Comparison of ENCODE assay signal across 17 cellular contexts in the genomic region with DNA sequence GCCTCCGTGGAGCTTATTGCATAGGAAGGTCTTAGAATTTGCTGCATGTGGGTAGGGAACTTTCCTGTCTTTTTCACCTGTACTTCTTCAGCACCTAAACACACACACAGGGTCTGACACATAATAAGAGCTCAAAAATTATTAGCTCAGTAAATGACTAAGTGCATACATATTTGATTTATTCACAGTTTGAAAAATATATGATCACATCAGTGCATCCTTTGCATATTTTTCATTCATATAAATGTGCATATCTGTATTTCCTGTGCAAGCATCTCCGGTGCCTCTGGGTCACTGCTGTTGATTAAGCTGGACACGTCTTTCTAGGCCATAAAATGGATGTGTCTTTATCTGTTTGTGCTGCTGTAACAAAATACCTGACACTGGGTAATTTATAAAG.
DNase-seq lines count a peak whose midpoint lies in the region; ATAC-seq and TF ChIP-seq lines count a peak whose summit lies in the region.
"Had no signal": no experiment of that assay in that cellular context is flagged by ENCODE, and none has a peak within 500 bp of the region (broad histone marks: within the 10 kb centered on the region; RNA-seq: fewer than 3 reads in every experiment).

No MANE protein-coding gene starts in this region.

- H2BK120ac ChIP-seq in IMR-90 (ENCODE audit: low read depth, low read length): no peak overlapping the region

- no TSS peak for BruUV-seq in IMR-90 (replicated peaks; lab: Mats Ljungman, UMichigan)

- no peaks in the 10 kb centered on the region for H3K4me1 Mint-ChIP-seq in T-cell

- no peaks in the 10 kb centered on the region for H4K20me1 ChIP-seq in IMR-90 (ENCODE audit: insufficient read depth, low read length)

- H2BK15ac ChIP-seq in IMR-90 (ENCODE audit: low read depth, low read length): no peak overlapping the region

- intact Hi-C loops in IMR-90 (cut with micrococcal nuclease): no loop called here

- CTCF ChIA-PET in IMR-90 (lab: Yijun Ruan, JAX) (interaction anchor here (0.5 to 0.7 kb wide), 2 partner anchors 226 to 404 kb away, joined by 3 read pairs; no protein-coding TSS in a partner anchor), T-cell (lab: Charles Lee) (no interaction called here)

- TF ChIP-seq POLR2A in IMR-90 (IDR thresholded peaks at IDR 0.05; ENCODE audit: low read depth, low read length): no peak

- H3K27me3 Mint-ChIP-seq in T-cell: peaks cover under 1 to 4% of the 10 kb centered on the region in 2 donors

- no peak overlapping the region for H3K27ac ChIP-seq in IMR-90 (ENCODE audit: insufficient read depth, low read length)
- H3K27ac ChIP-seq: 22Rv1, HL-60 had no signal

- dilution Hi-C loops in IMR-90 (cut with HindIII; ENCODE audit: low sequenced_read_pairs, unreplicated experiment): no loop called here

- no peak overlapping the region for H3K9ac ChIP-seq in IMR-90 (ENCODE audit: low read depth, low read length)

- no peak overlapping the region for H3K14ac ChIP-seq in IMR-90 (replicated peaks; ENCODE audit: low read depth, low read length)

- POLR2A ChIA-PET in IMR-90 (lab: Charles Lee; ENCODE audit: unreplicated experiment): no interaction called here
- POLR2A ChIA-PET in T-cell (lab: Charles Lee): no interaction called here

- no peak overlapping the region for H3K4me2 ChIP-seq in IMR-90 (ENCODE audit: low read depth, low read length)

- H3K27ac Mint-ChIP-seq in T-cell: no peak overlapping the region
- H3K27ac Mint-ChIP-seq: CD8-positive, alpha-beta T cell had no signal

- H3K4me3 ChIP-seq in IMR-90 (ENCODE audit: insufficient read depth, low read depth, low read length): no peak overlapping the region
- H3K4me3 ChIP-seq: GM12878, K562 had no signal

- H3K36me3 ChIP-seq in IMR-90 (ENCODE audit: control insufficient read depth, insufficient read depth, low read length): no peaks in the 10 kb centered on the region

- no peak overlapping the region for H3K18ac ChIP-seq in IMR-90 (ENCODE audit: low read depth, low read length)

- in situ Hi-C loops in IMR-90 (cut with MboI; ENCODE audit: low sequenced_read_pairs): no loop called here

- no peaks in the 10 kb centered on the region for H3K9me3 ChIP-seq in IMR-90 (ENCODE audit: control insufficient read depth, insufficient read depth, low read length)

- no peak overlapping the region for H2BK5ac ChIP-seq in IMR-90 (ENCODE audit: low read depth, low read length, poor library complexity, severe bottlenecking)

- no peak overlapping the region for H4K8ac ChIP-seq in IMR-90 (ENCODE audit: low read depth in 2 of 2, low read length in 2 of 2)

- H3K56ac ChIP-seq in IMR-90 (ENCODE audit: extremely low read depth, insufficient read depth, low read length): no peak overlapping the region

- no peak for TF ChIP-seq RAD21 in IMR-90 (IDR thresholded peaks at IDR 0.05; ENCODE audit: low read length)

- H3K4me3 Mint-ChIP-seq in T-cell: no peak overlapping the region
- H3K4me3 Mint-ChIP-seq: CD14-positive monocyte; CD8-positive, alpha-beta T cell had no signal

- H3K9me3 Mint-ChIP-seq in T-cell: no peaks in the 10 kb centered on the region
- H3K9me3 Mint-ChIP-seq: CD8-positive, alpha-beta T cell had no signal

- ATAC-seq in IMR-90 (ENCODE audit: low read depth) (no peak), SK-N-SH treated with all-trans-retinoic acid at 6 μM for 48 hours (peak; percentile 66; the same call in 2 of the 3 replicates), GM21737 (IDR thresholded peaks at IDR 0.05; ENCODE audit: unreplicated experiment) (no peak), T-cell (replicated peaks in 1 of 4) (no peak)
- ATAC-seq: CD8-positive, alpha-beta T cell; GM12878; HCT116; K562 had no signal

- no peaks in the 10 kb centered on the region; the same call in 1 of the 2 replicates for H3K9me1 ChIP-seq in IMR-90 (ENCODE audit: insufficient read depth, low read length)

- no peak overlapping the region for H4K5ac ChIP-seq in IMR-90 (ENCODE audit: low read depth, low read length)

- no peak overlapping the region for H3K4ac ChIP-seq in IMR-90 (ENCODE audit: low read depth, low read length)

- no peak for TF ChIP-seq CTCF in IMR-90 (conservative IDR thresholded peaks at IDR 0.05; ENCODE audit: low read depth, low read length)

- no CpG with 5 or more reads among the region's 3 CpGs for WGBS in IMR-90 (ENCODE audit: extremely low coverage in 2 of 2, insufficient read length in 1 of 2), 2 experiments

- no peaks in the 10 kb centered on the region for H3K27me3 ChIP-seq in IMR-90 (ENCODE audit: control insufficient read depth, insufficient read depth, low read length)

- H3K36me3 Mint-ChIP-seq in T-cell: peaks cover 11% of the 10 kb centered on the region
- H3K36me3 Mint-ChIP-seq: CD14-positive monocyte; CD8-positive, alpha-beta T cell had no signal

- H4K91ac ChIP-seq in IMR-90 (ENCODE audit: insufficient read depth, low read depth, low read length): no peak overlapping the region

- H2BK20ac ChIP-seq in IMR-90 (ENCODE audit: low read depth, low read length): no peak overlapping the region

- no peaks in the 10 kb centered on the region for H3K79me1 ChIP-seq in IMR-90 (ENCODE audit: low read depth in 1 of 2, low read length in 2 of 2)

- no peak overlapping the region for H3K23ac ChIP-seq in IMR-90 (ENCODE audit: low read depth, low read length)

- peak overlapping the region; percentile 67; the same call in 1 of the 2 replicates for H2AK5ac ChIP-seq in IMR-90 (ENCODE audit: low read depth, low read length)

- DNase-seq in EH (ENCODE audit: low read depth): peak; percentile 53
- no peak for DNase-seq in IMR-90
- DNase-seq in iris pigment epithelial cell (ENCODE audit: low read depth): peak; percentile 39
- no peak for DNase-seq in DMS79 (lab: John Stamatoyannopoulos, UW)
- no peak for DNase-seq in T-cell
- DNase-seq: CD8-positive, alpha-beta T cell; COR-L47; DMS153; DND-41 had no signal

- peaks cover 10% of the 10 kb centered on the region for H3K4me1 ChIP-seq in IMR-90 (ENCODE audit: control insufficient read depth, insufficient read depth, low read length)

- no peak overlapping the region for H2AK9ac ChIP-seq in IMR-90 (replicated peaks; ENCODE audit: low read depth, low read length, poor library complexity)

- no peak overlapping the region for H2AFZ ChIP-seq in IMR-90 (replicated peaks; ENCODE audit: low read length, poor library complexity)

TF ChIP-seq in IMR-90, 13 proteins besides CTCF, POLR2A, EP300 and RAD21:
- TF ChIP-seq RFX5 (IDR thresholded peaks at IDR 0.05; ENCODE audit: low read depth, low read length) (no peak), SMC3 (IDR thresholded peaks at IDR 0.05; ENCODE audit: low read depth, low read length) (no peak), FOS (IDR thresholded peaks at IDR 0.05; ENCODE audit: low read depth, low read length) (no peak), MAFK (IDR thresholded peaks at IDR 0.05; ENCODE audit: low read depth, low read length) (no peak), NFE2L2 (IDR thresholded peaks at IDR 0.05; ENCODE audit: low read depth, low read length) (no peak), CHD1 (IDR thresholded peaks at IDR 0.05; ENCODE audit: low read depth, low read length) (no peak)
- TF ChIP-seq, protein P1, sequence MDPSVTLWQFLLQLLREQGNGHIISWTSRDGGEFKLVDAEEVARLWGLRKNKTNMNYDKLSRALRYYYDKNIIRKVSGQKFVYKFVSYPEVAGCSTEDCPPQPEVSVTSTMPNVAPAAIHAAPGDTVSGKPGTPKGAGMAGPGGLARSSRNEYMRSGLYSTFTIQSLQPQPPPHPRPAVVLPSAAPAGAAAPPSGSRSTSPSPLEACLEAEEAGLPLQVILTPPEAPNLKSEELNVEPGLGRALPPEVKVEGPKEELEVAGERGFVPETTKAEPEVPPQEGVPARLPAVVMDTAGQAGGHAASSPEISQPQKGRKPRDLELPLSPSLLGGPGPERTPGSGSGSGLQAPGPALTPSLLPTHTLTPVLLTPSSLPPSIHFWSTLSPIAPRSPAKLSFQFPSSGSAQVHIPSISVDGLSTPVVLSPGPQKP (IDR thresholded peaks at IDR 0.05; ENCODE audit: borderline replicate concordance, low read depth, low read length): no peak

TF ChIP-seq in SK-N-SH treated with all-trans-retinoic acid at 6 μM for 48 hours, 23 proteins besides CTCF, POLR2A, EP300 and RAD21 (continues in another document):
- no peak for TF ChIP-seq TOX (CRISPR knock-in tag; IDR thresholded peaks at IDR 0.05; ENCODE audit: borderline replicate concordance)
- TF ChIP-seq OSR1 (CRISPR knock-in tag; IDR thresholded peaks at IDR 0.05): no peak
- TF ChIP-seq, protein P2, sequence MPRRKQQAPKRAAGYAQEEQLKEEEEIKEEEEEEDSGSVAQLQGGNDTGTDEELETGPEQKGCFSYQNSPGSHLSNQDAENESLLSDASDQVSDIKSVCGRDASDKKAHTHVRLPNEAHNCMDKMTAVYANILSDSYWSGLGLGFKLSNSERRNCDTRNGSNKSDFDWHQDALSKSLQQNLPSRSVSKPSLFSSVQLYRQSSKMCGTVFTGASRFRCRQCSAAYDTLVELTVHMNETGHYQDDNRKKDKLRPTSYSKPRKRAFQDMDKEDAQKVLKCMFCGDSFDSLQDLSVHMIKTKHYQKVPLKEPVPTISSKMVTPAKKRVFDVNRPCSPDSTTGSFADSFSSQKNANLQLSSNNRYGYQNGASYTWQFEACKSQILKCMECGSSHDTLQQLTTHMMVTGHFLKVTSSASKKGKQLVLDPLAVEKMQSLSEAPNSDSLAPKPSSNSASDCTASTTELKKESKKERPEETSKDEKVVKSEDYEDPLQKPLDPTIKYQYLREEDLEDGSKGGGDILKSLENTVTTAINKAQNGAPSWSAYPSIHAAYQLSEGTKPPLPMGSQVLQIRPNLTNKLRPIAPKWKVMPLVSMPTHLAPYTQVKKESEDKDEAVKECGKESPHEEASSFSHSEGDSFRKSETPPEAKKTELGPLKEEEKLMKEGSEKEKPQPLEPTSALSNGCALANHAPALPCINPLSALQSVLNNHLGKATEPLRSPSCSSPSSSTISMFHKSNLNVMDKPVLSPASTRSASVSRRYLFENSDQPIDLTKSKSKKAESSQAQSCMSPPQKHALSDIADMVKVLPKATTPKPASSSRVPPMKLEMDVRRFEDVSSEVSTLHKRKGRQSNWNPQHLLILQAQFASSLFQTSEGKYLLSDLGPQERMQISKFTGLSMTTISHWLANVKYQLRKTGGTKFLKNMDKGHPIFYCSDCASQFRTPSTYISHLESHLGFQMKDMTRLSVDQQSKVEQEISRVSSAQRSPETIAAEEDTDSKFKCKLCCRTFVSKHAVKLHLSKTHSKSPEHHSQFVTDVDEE (CRISPR knock-in tag; IDR thresholded peaks at IDR 0.05): no peak

Comparison
In these comparisons a context has a peak if more than half of its experiments do, and no peak if none do; other contexts are left out.
1. DNase-seq: peak in EH (single experiment) and iris pigment epithelial cell (single experiment); none in IMR-90 (single experiment), DMS79 (single experiment) and T-cell (0 of 34).